Comparison of ENCODE assay signal across 10 cellular contexts in the genomic region with DNA sequence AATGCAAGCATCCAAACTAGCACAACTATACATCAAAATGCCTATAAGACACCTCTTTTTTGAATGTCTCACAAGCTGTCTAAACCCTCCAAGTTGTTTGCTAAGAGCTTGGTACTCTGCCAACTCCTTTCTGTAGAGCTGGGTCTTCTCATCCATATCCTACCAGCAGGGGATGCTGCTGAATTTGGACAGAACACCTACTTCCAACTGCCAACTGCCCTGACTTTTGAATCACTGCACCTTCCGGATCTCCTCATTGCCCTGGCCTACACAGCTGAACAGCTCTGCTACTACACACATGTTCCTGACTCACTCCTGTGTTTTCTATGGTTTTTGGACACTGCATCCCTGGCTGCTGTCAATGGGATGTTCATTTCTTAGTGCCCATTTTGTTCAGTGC. TPM values are rescaled to one million over a fixed set of nuclear protein-coding genes. Genes with fewer than 3 reads are reported as not detected.
DNase-seq lines count a peak whose midpoint lies in the region; ATAC-seq and TF ChIP-seq lines count a peak whose summit lies in the region.
"Had no signal": no experiment of that assay in that cellular context is flagged by ENCODE, and none has a peak within 500 bp of the region (broad histone marks: within the 10 kb centered on the region; RNA-seq: fewer than 3 reads in every experiment).

No MANE protein-coding gene starts in this region.

- 73% methylated on average over 1 of the region's 1 CpG for WGBS in SK-N-SH (ENCODE audit: low lambda C conversion rate)

- H3K9me2 ChIP-seq in SK-N-SH: no peaks in the 10 kb centered on the region

- no peak overlapping the region for H3K4me3 ChIP-seq in SK-N-SH (ENCODE audit: low read depth in 2 of 2, low read length in 1 of 2)

- H3K27me3 ChIP-seq in SK-N-SH (ENCODE audit: insufficient read depth): no peaks in the 10 kb centered on the region

- H3K9me3 ChIP-seq in SK-N-SH: no peaks in the 10 kb centered on the region

- no peak overlapping the region for H2AFZ ChIP-seq in SK-N-SH (ENCODE audit: low read depth)

- TF ChIP-seq RAD21 in SK-N-SH (IDR thresholded peaks at IDR 0.05; ENCODE audit: low read length): peak; percentile 20; the same call in 1 of the 2 replicates

- no peak for TF ChIP-seq CTCF in SK-N-SH (IDR thresholded peaks at IDR 0.05)

- no peaks in the 10 kb centered on the region for H3K36me3 ChIP-seq in SK-N-SH (replicated peaks in 1 of 2; ENCODE audit: control insufficient read depth in 1 of 2, insufficient read depth in 2 of 2, low read length in 1 of 2)

- no peak overlapping the region for H3K4me2 ChIP-seq in SK-N-SH

- H3K79me2 ChIP-seq in SK-N-SH (ENCODE audit: insufficient read depth): no peaks in the 10 kb centered on the region

- DNase-seq in COR-L47 (lab: John Stamatoyannopoulos, UW) (peak; percentile 3), HEK293T (ENCODE audit: extremely low spot score) (peak; percentile 34), SK-N-SH (no peak), iPS-NIHi11 (ENCODE audit: low spot score) (peak; percentile 33)
- DNase-seq: activated naive CD8-positive, alpha-beta T cell treated with anti-CD3 and anti-CD28 coated beads, Interleukin-2, amount 50 U/mL, for 24 hours; substantia nigra had no signal

- no peaks in the 10 kb centered on the region for H4K20me1 ChIP-seq in SK-N-SH (ENCODE audit: insufficient read depth)

- POLR2A ChIA-PET in HEK293T (lab: Yijun Ruan, JAX): no interaction called here
- POLR2A ChIA-PET in SK-N-SH (lab: Yijun Ruan, JAX): no interaction called here

- no peak for TF ChIP-seq EP300 in SK-N-SH (IDR thresholded peaks at IDR 0.05; ENCODE audit: borderline replicate concordance in 1 of 2, low read depth in 1 of 2, low read length in 1 of 2)

- peak overlapping the region in 1 of 2 experiments; percentile 4; a peak in 1 of 4 replicates for H3K27ac ChIP-seq in SK-N-SH (ENCODE audit: low read depth in 2 of 2, low read length in 1 of 2)

- no peaks in the 10 kb centered on the region for H3F3A ChIP-seq in SK-N-SH (replicated peaks; ENCODE audit: insufficient read depth)

- no peak for ATAC-seq in GM21528 (IDR thresholded peaks at IDR 0.05; ENCODE audit: low FRiP score, unreplicated experiment)
- ATAC-seq in GM19467 (IDR thresholded peaks at IDR 0.05; ENCODE audit: unreplicated experiment): no peak
- ATAC-seq in GM21825 (IDR thresholded peaks at IDR 0.05; ENCODE audit: unreplicated experiment): no peak
- ATAC-seq in GM18517 (IDR thresholded peaks at IDR 0.05; ENCODE audit: unreplicated experiment): no peak
- ATAC-seq: activated naive CD8-positive, alpha-beta T cell treated with anti-CD3 and anti-CD28 coated beads, Interleukin-2, amount 50 U/mL, for 24 hours had no signal

- no peaks in the 10 kb centered on the region; a peak in 1 of 4 replicates for H3K4me1 ChIP-seq in SK-N-SH (ENCODE audit: control insufficient read depth in 1 of 2, insufficient read depth in 2 of 2, low read depth in 1 of 2, low read length in 1 of 2)

- H3K9ac ChIP-seq in SK-N-SH: no peak overlapping the region

- CTCF ChIA-PET in HEK293T (lab: Yijun Ruan, JAX): no interaction called here
- CTCF ChIA-PET in SK-N-SH (lab: Yijun Ruan, JAX): interaction anchor here (1.1 kb wide), 1 partner anchor 10 kb away, joined by 3 read pairs; no protein-coding TSS in a partner anchor

TF ChIP-seq in HEK293T, 16 proteins besides CTCF, POLR2A, EP300 and RAD21:
- TF ChIP-seq SP1 (IDR thresholded peaks at IDR 0.05): no peak
- no peak for TF ChIP-seq SUZ12 (IDR thresholded peaks at IDR 0.05)
- no peak for TF ChIP-seq FOXM1 (IDR thresholded peaks at IDR 0.05; ENCODE audit: borderline replicate concordance)
- no peak for TF ChIP-seq FOXK2 (IDR thresholded peaks at IDR 0.05)
- no peak for TF ChIP-seq NFRKB (IDR thresholded peaks at IDR 0.05)
- no peak for TF ChIP-seq ELF4 (IDR thresholded peaks at IDR 0.05)
- TF ChIP-seq L3MBTL2 (conservative IDR thresholded peaks at IDR 0.05): no peak
- TF ChIP-seq ARNT (IDR thresholded peaks at IDR 0.05): no peak
- TF ChIP-seq FOXA1 (IDR thresholded peaks at IDR 0.05): no peak
- TF ChIP-seq CTBP1 (IDR thresholded peaks at IDR 0.05; ENCODE audit: borderline replicate concordance): no peak
- TF ChIP-seq, protein P1, sequence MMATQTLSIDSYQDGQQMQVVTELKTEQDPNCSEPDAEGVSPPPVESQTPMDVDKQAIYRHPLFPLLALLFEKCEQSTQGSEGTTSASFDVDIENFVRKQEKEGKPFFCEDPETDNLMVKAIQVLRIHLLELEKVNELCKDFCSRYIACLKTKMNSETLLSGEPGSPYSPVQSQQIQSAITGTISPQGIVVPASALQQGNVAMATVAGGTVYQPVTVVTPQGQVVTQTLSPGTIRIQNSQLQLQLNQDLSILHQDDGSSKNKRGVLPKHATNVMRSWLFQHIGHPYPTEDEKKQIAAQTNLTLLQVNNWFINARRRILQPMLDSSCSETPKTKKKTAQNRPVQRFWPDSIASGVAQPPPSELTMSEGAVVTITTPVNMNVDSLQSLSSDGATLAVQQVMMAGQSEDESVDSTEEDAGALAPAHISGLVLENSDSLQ (IDR thresholded peaks at IDR 0.05): no peak
- no peak for TF ChIP-seq ZNF384 (IDR thresholded peaks at IDR 0.05)
- TF ChIP-seq HDGF (IDR thresholded peaks at IDR 0.05; ENCODE audit: borderline replicate concordance): no peak
- TF ChIP-seq BHLHE40 (IDR thresholded peaks at IDR 0.05; ENCODE audit: borderline replicate concordance): no peak
- TF ChIP-seq TARDBP (IDR thresholded peaks at IDR 0.05): no peak
- TF ChIP-seq LEF1 (IDR thresholded peaks at IDR 0.05; ENCODE audit: borderline replicate concordance): no peak

TF ChIP-seq in SK-N-SH, 30 proteins besides CTCF, POLR2A, EP300 and RAD21:
- TF ChIP-seq, protein P2, sequence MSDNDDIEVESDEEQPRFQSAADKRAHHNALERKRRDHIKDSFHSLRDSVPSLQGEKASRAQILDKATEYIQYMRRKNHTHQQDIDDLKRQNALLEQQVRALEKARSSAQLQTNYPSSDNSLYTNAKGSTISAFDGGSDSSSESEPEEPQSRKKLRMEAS (IDR thresholded peaks at IDR 0.05; ENCODE audit: low read depth): no peak
- no peak for TF ChIP-seq POLR2AphosphoS5 (IDR thresholded peaks at IDR 0.05; ENCODE audit: low read depth, low read length)

RNA-seq across cellular contexts. Expression of a gene that starts 18.7 kb away (rescaled TPM):
- not detected in 2 replicates for polyA plus RNA-seq in SK-N-SH (2012; rRNA removed)
- under 0.01 TPM in 2 replicates for polyA plus RNA-seq in SK-N-SH (2012; cell fraction: cytosol; rRNA removed)
- polyA plus RNA-seq in SK-N-SH (2012; cell fraction: nucleus; rRNA removed): 0.04 TPM in 1 of 2 replicates, not detected in the other

RNA-seq across cellular contexts. Expression of a gene that starts 47.9 kb away (rescaled TPM):
- polyA plus RNA-seq in SK-N-SH (2012; rRNA removed): 23.5 and 28.5 TPM in 2 replicates
- 18.6 and 19.5 TPM in 2 replicates for polyA plus RNA-seq in SK-N-SH (2012; cell fraction: cytosol; rRNA removed)
- 46.3 and 48.0 TPM in 2 replicates for polyA plus RNA-seq in SK-N-SH (2012; cell fraction: nucleus; rRNA removed)

RNA-seq across cellular contexts. Expression of a gene that starts 48.1 kb away (rescaled TPM):
- 4.8 and 5.4 TPM in 2 replicates for polyA plus RNA-seq in SK-N-SH (2012; rRNA removed)
- polyA plus RNA-seq in SK-N-SH (2012; cell fraction: cytosol; rRNA removed): 6.8 and 7.0 TPM in 2 replicates
- polyA plus RNA-seq in SK-N-SH (2012; cell fraction: nucleus; rRNA removed): 3.8 and 6.3 TPM in 2 replicates
